1 cellular context compared by ENCODE assay signal in the genomic region with DNA sequence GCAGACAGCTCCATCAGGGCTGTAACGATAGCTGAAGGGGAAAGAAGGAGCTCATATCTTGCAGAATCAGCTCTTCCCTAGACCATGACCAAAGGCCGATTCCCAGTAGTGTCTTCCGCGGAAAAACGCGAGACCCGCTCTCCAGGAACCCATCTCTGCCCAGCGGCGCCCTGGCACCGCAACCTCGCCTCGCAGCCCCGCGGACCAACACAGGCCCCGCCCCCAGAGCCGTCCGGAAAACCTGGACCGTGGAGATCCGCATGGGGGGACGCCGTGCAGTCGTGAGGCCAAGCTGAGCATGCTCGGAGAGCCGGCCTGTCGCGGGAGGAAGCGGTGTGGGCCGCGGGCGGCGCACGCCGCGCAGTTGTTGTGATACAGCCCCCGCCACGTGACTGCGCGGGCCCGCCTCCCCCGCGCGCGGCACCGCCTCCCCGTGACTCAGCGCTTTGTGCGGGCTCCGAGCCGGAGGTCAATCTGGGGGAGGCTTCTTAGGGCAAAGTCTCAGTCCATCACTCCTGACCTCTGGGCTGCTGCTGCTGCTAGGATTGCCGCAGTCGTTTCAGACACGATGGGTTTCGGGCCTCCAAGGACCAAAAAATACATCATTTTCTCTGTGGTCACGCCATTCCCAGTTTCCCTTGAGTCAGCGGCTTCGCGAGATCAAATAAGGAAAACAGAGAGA.
TF ChIP-seq lines count a peak whose summit lies in the region.

No MANE protein-coding gene starts in this region.

TF ChIP-seq in HepG2, 621 proteins besides CTCF, POLR2A, EP300 and RAD21 (continued from another document and continues in another):
- TF ChIP-seq ZBTB49 (CRISPR knock-in tag; IDR thresholded peaks at IDR 0.05; ENCODE audit: borderline replicate concordance) = no peak
- peak; percentile 72; the same call in 1 of the 2 replicates for TF ChIP-seq MYNN (CRISPR knock-in tag; IDR thresholded peaks at IDR 0.05; ENCODE audit: low read depth)
- peak; percentile 96 for TF ChIP-seq ARID2 (CRISPR knock-in tag; IDR thresholded peaks at IDR 0.05; ENCODE audit: borderline replicate concordance)
- peak; percentile 87 for TF ChIP-seq ZBTB14 (CRISPR knock-in tag; IDR thresholded peaks at IDR 0.05)
- TF ChIP-seq ZNF326 (CRISPR knock-in tag; IDR thresholded peaks at IDR 0.05; ENCODE audit: borderline replicate concordance) = no peak
- TF ChIP-seq HMGXB3 (CRISPR knock-in tag; IDR thresholded peaks at IDR 0.05; ENCODE audit: borderline replicate concordance) = peak; percentile 69; the same call in 1 of the 2 replicates
- TF ChIP-seq NFATC3 (CRISPR knock-in tag; IDR thresholded peaks at IDR 0.05) = peak; percentile 91; the same call in 1 of the 2 replicates
- TF ChIP-seq PITX1 (CRISPR knock-in tag; IDR thresholded peaks at IDR 0.05) = peak; percentile 76; the same call in 1 of the 2 replicates
- TF ChIP-seq ZFYVE20 (CRISPR knock-in tag; IDR thresholded peaks at IDR 0.05; ENCODE audit: borderline replicate concordance, low read depth) = no peak
- TF ChIP-seq TBL1XR1 (IDR thresholded peaks at IDR 0.05; ENCODE audit: borderline replicate concordance, low read length, partially characterized antibody) = no peak
- no peak for TF ChIP-seq ZBTB21 (CRISPR knock-in tag; IDR thresholded peaks at IDR 0.05)
- TF ChIP-seq AHR (CRISPR knock-in tag; IDR thresholded peaks at IDR 0.05) = peak; percentile 90; the same call in 1 of the 2 replicates
- TF ChIP-seq ZNF205 (CRISPR knock-in tag; IDR thresholded peaks at IDR 0.05) = peak; percentile 96
- peak; percentile 92 for TF ChIP-seq ZNF609 (CRISPR knock-in tag; IDR thresholded peaks at IDR 0.05; ENCODE audit: borderline replicate concordance)
- peak; percentile 99 for TF ChIP-seq HNF4G (IDR thresholded peaks at IDR 0.05; ENCODE audit: borderline replicate concordance, low read depth, low read length)
- TF ChIP-seq HNF4G (CRISPR knock-in tag; IDR thresholded peaks at IDR 0.05; ENCODE audit: borderline replicate concordance, low read depth) = peak; percentile 99
- TF ChIP-seq MNT (IDR thresholded peaks at IDR 0.05) = peak; percentile 100
- no peak for TF ChIP-seq U2AF2 (IDR thresholded peaks at IDR 0.05; ENCODE audit: low read depth, low read length)
- peak; percentile 95 for TF ChIP-seq MED13 (CRISPR knock-in tag; IDR thresholded peaks at IDR 0.05)
- TF ChIP-seq TCF12 (IDR thresholded peaks at IDR 0.05) = no peak
- TF ChIP-seq TCF12 (CRISPR knock-in tag; IDR thresholded peaks at IDR 0.05) = peak; percentile 78; the same call in 1 of the 2 replicates
- peak; percentile 92 for TF ChIP-seq GABPB1 (CRISPR knock-in tag; IDR thresholded peaks at IDR 0.05)
- TF ChIP-seq SALL2 (CRISPR knock-in tag; IDR thresholded peaks at IDR 0.05) = peak; percentile 99
- peak; percentile 100 for TF ChIP-seq MAX (IDR thresholded peaks at IDR 0.05)
- TF ChIP-seq TEAD2 (CRISPR knock-in tag; IDR thresholded peaks at IDR 0.05) = 0 out of 2 replicates have a peak, but pooled peaks have one; percentile 65
- no peak for TF ChIP-seq ZFP36 (IDR thresholded peaks at IDR 0.05; ENCODE audit: borderline replicate concordance, low read depth, low read length, partially characterized antibody)
- TF ChIP-seq SATB2 (CRISPR knock-in tag; IDR thresholded peaks at IDR 0.05) = peak; percentile 95
- TF ChIP-seq ZNF513 (CRISPR knock-in tag; conservative IDR thresholded peaks at IDR 0.05) = no peak; the same call in 1 of the 2 replicates
- TF ChIP-seq, protein P1, sequence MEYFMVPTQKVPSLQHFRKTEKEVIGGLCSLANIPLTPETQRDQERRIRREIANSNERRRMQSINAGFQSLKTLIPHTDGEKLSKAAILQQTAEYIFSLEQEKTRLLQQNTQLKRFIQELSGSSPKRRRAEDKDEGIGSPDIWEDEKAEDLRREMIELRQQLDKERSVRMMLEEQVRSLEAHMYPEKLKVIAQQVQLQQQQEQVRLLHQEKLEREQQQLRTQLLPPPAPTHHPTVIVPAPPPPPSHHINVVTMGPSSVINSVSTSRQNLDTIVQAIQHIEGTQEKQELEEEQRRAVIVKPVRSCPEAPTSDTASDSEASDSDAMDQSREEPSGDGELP (IDR thresholded peaks at IDR 0.05; ENCODE audit: borderline replicate concordance, low read depth) = no peak; the same call in 1 of the 2 replicates
- peak; percentile 83 for TF ChIP-seq RFXANK (CRISPR knock-in tag; IDR thresholded peaks at IDR 0.05)
- peak; percentile 96 for TF ChIP-seq GMEB1 (CRISPR knock-in tag; IDR thresholded peaks at IDR 0.05; ENCODE audit: borderline replicate concordance)
- peak; percentile 88 for TF ChIP-seq ATF2 (CRISPR knock-in tag; IDR thresholded peaks at IDR 0.05)
